Comparison of ENCODE assay signal across 21 cellular contexts in the genomic region with DNA sequence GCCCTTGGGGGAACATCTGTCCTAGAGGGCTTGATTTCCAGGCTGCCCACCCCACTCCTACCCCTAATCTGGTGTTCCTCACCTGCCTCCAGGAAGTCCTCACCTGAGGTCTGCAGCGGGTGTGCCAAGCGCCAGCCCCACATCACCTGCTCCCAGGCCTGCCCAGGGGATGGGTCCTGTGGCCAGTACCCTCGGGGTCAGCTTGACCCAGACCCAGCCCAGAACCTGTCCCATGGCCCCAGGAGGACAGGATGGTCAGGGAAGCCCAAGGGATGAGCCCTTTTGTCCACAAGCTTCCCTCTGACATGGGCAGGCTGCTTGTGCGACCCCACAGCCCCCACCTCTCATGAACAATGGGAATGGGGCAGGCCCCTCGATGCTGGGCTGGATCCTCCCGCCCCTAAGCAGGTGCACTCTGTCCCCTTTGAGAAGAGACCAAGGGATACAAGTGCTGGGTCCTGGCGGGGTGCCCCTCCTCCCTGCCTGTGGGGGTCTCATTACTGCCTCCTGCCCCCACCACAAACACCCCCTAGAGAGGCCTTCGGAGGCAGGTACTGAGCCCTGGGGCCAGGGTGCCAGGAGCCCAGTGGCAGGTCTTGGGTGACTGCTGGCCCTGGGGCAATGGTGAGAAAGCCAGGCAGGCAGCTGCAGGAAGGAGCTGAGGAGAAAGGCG. TPM values are rescaled to one million over a fixed set of nuclear protein-coding genes. Genes with fewer than 3 reads are reported as not detected.
A peak's percentile ranks its signal among the peaks of the same experiment; 100 is the strongest.
DNase-seq lines count a peak whose midpoint lies in the region; ATAC-seq and TF ChIP-seq lines count a peak whose summit lies in the region.
"Had no signal": no experiment of that assay in that cellular context is flagged by ENCODE, and none has a peak within 500 bp of the region (broad histone marks: within the 10 kb centered on the region; RNA-seq: fewer than 3 reads in every experiment).

No MANE protein-coding gene starts in this region.

- TF ChIP-seq CTCF in RWPE1 (conservative IDR thresholded peaks at IDR 0.05; ENCODE audit: low read depth): no peak
- TF ChIP-seq CTCF in neural crest cell (conservative IDR thresholded peaks at IDR 0.05): no peak
- TF ChIP-seq CTCF in spleen (IDR thresholded peaks at IDR 0.05 in 8 of 11, conservative IDR thresholded peaks at IDR 0.05 in 3 of 11): no peak
- TF ChIP-seq CTCF in chondrocyte (IDR thresholded peaks at IDR 0.05): no peak

- no peak overlapping the region for H3K27ac Mint-ChIP-seq in neural crest cell (ENCODE audit: unreplicated experiment)
- no peak overlapping the region for H3K27ac Mint-ChIP-seq in chondrocyte (ENCODE audit: unreplicated experiment)

- ATAC-seq in Right ventricle myocardium superior (ENCODE audit: poor library complexity) (no peak), left cardiac atrium (no peak), left lobe of liver (no peak)

- H3K9me3 Mint-ChIP-seq in neural crest cell: no peaks in the 10 kb centered on the region
- H3K9me3 Mint-ChIP-seq in chondrocyte (ENCODE audit: low read depth): no peaks in the 10 kb centered on the region

- H3K4me1 ChIP-seq in spleen: peaks cover 16 to 47% (median 34%) of the 10 kb centered on the region in 6 donors

- intact Hi-C loops in Right ventricle myocardium superior (cut with DNase I): loop anchor here (5.0 kb wide), 1 partner anchor 49 kb away; no protein-coding TSS in a partner anchor
- intact Hi-C loops in left cardiac atrium (cut with DNase I): no loop called here
- intact Hi-C loops in spleen (cut with DNase I; ENCODE audit: low total_unique reads): no loop called here

- H3K36me3 ChIP-seq in spleen: peaks cover 0 to 27% (median 0%) of the 10 kb centered on the region in 6 donors

- WGBS in spleen, 5 donors: 93 to 95% (median 94%) methylated on average over 7 to 9 of the region's 9 CpGs

- H3K4me3 Mint-ChIP-seq in neural crest cell: peak overlapping the region; percentile 88
- no peak overlapping the region for H3K4me3 Mint-ChIP-seq in chondrocyte (ENCODE audit: unreplicated experiment)

- CTCF ChIA-PET in RWPE1 (lab: Yijun Ruan, JAX): no interaction called here

- no peak for TF ChIP-seq POLR2A in spleen (IDR thresholded peaks at IDR 0.05)

- H3K27me3 Mint-ChIP-seq in neural crest cell (ENCODE audit: low read depth) (no peaks in the 10 kb centered on the region), chondrocyte (ENCODE audit: low read depth) (no peaks in the 10 kb centered on the region)

- H3K36me3 Mint-ChIP-seq in neural crest cell (ENCODE audit: low read depth) (no peaks in the 10 kb centered on the region), chondrocyte (ENCODE audit: low read depth) (peaks cover 3% of the 10 kb centered on the region)

- no peak overlapping the region for H3K4me3 ChIP-seq in spleen
- H3K4me3 ChIP-seq: Peyer's patch had no signal

- DNase-seq in Right ventricle myocardium superior (peak; percentile 40), left cardiac atrium (no peak), RWPE1 (ENCODE audit: low spot score) (no peak), neural crest cell (ENCODE audit: low read depth, low spot score) (no peak), spleen (peak; percentile 77), chondrocyte (ENCODE audit: low spot score) (no peak), COR-L47 (lab: John Stamatoyannopoulos, UW) (no peak), left lobe of liver (ENCODE audit: low spot score) (no peak)
- DNase-seq: AML-193; C1 segment of cervical spinal cord; CD8-positive, alpha-beta memory T cell; GOT3; HCEC 1CT; NCI-H1694; NCI-H2081 treated with DMSO at 0.1 percent for 48 hours; NCI-H446; NCI-H526; Peyer's patch had no signal

- peak overlapping the region; percentile 99; the same call in 1 of the 2 replicates for H3K27ac ChIP-seq in RWPE1
- H3K27ac ChIP-seq in spleen: no peak overlapping the region
- H3K27ac ChIP-seq: KMS-11, Peyer's patch had no signal

- H3K9me3 ChIP-seq in spleen: no peaks in the 10 kb centered on the region
- H3K9me3 ChIP-seq: Peyer's patch had no signal

- H3K4me1 Mint-ChIP-seq in neural crest cell (peaks cover 23% of the 10 kb centered on the region), chondrocyte (ENCODE audit: low read depth) (peaks cover 32% of the 10 kb centered on the region)

- H3K27me3 ChIP-seq in spleen (replicated peaks in 1 of 7): no peaks in the 10 kb centered on the region
- H3K27me3 ChIP-seq: Peyer's patch had no signal

- POLR2A ChIA-PET in RWPE1 (lab: Yijun Ruan, JAX; ENCODE audit: low non-redundant PET): no interaction called here

RNA-seq across cellular contexts. Expression of a gene that starts 3.2 kb away (rescaled TPM):
- 110 TPM for total RNA-seq in Right ventricle myocardium superior
- 10 to 100 TPM; 56.4 to 58.1 TPM for total RNA-seq in left cardiac atrium
- 105 and 106 TPM in 2 replicates for total RNA-seq in neural crest cell
- total RNA-seq in spleen: 10 to 100 TPM; 46.2 to 76.5 (median 72.0) TPM
- polyA plus RNA-seq in spleen: 100 to 1,000 TPM in 1 of 3 donors, 10 to 100 TPM in 2; 49.6 to 165 (median 74.1) TPM
- 73.8 to 86.7 TPM (median 76.4 TPM) in 3 replicates for total RNA-seq in chondrocyte
- total RNA-seq in left lobe of liver: 65.1 TPM

RNA-seq across cellular contexts. Expression of a gene that starts 13.4 kb away (rescaled TPM):
- total RNA-seq in Right ventricle myocardium superior (25.1 TPM), left cardiac atrium (10 to 100 TPM in 1 of 2 donors, 1 to 10 TPM in 1; 9.5 to 11.0 TPM), neural crest cell (1.7 and 2.3 TPM in 2 replicates), spleen (1 to 10 TPM; 1.4 to 7.3 (median 5.8) TPM), chondrocyte (18.3 to 71.4 TPM (median 68.7 TPM) in 3 replicates), left lobe of liver (1.6 TPM)
- polyA plus RNA-seq in spleen: 1 to 10 TPM; 4.2 to 9.3 (median 6.3) TPM
- total RNA-seq: A172, M059J had no signal

RNA-seq across cellular contexts. Expression of a gene that starts 18.6 kb away (rescaled TPM):
- total RNA-seq in Right ventricle myocardium superior: 2.0 TPM
- total RNA-seq in left cardiac atrium: 1 to 10 TPM; 1.3 to 2.5 TPM
- total RNA-seq in neural crest cell: 14.3 and 14.5 TPM in 2 replicates
- total RNA-seq in spleen: 1 to 10 TPM; 2.2 to 8.8 (median 5.6) TPM
- 1 to 10 TPM; 2.2 to 4.4 (median 3.4) TPM for polyA plus RNA-seq in spleen
- total RNA-seq in chondrocyte: 23.3 to 32.6 TPM (median 24.8 TPM) in 3 replicates
- 0.58 TPM for total RNA-seq in left lobe of liver
- total RNA-seq: A172 had no signal

RNA-seq across cellular contexts. Expression of a gene that starts 40.3 kb away (rescaled TPM):
- total RNA-seq in Right ventricle myocardium superior (23.6 TPM), left cardiac atrium (10 to 100 TPM; 17.0 to 18.8 TPM), neural crest cell (32.1 and 34.1 TPM in 2 replicates), spleen (10 to 100 TPM; 19.4 to 34.1 (median 27.9) TPM), chondrocyte (21.1 to 24.2 TPM (median 21.8 TPM) in 3 replicates), left lobe of liver (8.7 TPM)
- polyA plus RNA-seq in spleen: 10 to 100 TPM; 20.0 to 38.2 (median 31.2) TPM

RNA-seq across cellular contexts. Expression of a gene that starts 43.9 kb away (rescaled TPM):
- total RNA-seq in Right ventricle myocardium superior (106 TPM), left cardiac atrium (100 to 1,000 TPM; 107 to 118 TPM), neural crest cell (132 and 134 TPM in 2 replicates), spleen (100 to 1,000 TPM in 5 of 7 donors, 10 to 100 TPM in 2; 86.7 to 168 (median 111) TPM), chondrocyte (99.7 to 129 TPM (median 100 TPM) in 3 replicates), left lobe of liver (65.4 TPM)
- polyA plus RNA-seq in spleen: 100 to 1,000 TPM in 1 of 3 donors, 10 to 100 TPM in 2; 89.2 to 121 (median 90.4) TPM

Comparison
In these comparisons a context has a peak if more than half of its experiments do, and no peak if none do; other contexts are left out.
1. DNase-seq: peak in Right ventricle myocardium superior (single experiment) and spleen (single experiment); none in left cardiac atrium (single experiment), RWPE1 (single experiment), neural crest cell (single experiment), chondrocyte (single experiment), COR-L47 (single experiment) and left lobe of liver (single experiment).